ENCODE assay signal across 17 cellular contexts in the genomic region with DNA sequence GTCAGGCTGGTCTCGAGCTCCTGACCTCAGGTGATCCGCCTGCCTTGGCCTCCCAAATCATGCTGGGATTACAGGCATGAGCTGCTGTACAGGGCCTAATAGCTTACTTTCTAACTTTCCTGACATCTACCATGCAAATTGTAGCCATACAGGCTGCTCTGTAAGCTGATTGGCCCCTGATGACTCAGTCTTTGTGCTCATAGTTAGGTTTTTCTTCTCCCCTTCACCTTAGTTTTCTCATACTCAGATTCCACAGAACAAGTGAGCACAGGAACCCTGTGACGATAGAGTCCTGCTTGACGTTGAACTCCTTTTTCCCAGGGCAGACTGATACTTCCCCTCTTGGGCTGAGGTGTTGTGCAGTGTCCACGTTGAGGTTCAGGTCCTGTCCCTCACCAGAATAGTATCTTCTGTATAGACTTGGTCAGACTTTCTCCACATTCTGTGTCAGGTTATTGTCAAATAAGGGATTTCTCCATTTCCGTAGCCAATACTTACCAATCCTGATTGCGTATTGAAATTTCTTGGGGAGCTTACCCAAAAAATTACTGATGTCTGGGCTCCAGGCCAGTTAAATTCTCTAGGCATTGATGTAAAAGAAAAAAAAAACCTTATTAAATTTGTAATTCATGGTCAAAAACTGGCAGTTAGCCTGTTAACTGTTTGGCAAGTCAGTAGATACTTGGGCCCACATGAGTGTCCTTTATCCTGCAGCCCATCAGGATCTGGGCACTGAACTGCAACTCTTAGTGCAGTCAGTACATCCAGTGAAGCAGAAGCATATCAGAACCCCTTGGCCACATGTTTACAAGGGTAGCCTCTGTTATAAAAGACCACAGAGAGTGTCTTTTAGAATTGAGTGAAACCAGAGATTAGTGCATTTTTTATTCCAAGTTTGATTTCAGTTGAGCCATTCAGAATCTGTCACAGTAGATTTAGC.
A peak's percentile ranks its signal among the peaks of the same experiment; 100 is the strongest.
DNase-seq lines count a peak whose midpoint lies in the region; ATAC-seq, FAIRE-seq and TF ChIP-seq lines count a peak whose summit lies in the region.
"Had no signal": no experiment of that assay in that cellular context is flagged by ENCODE, and none has a peak within 500 bp of the region (broad histone marks: within the 10 kb centered on the region; RNA-seq: fewer than 3 reads in every experiment).

No MANE protein-coding gene starts in this region.

- peaks cover 33 to 50% of the 10 kb centered on the region in 2 experiments for H3K36me3 ChIP-seq in HEK293 (ENCODE audit: control insufficient read depth in 2 of 2, insufficient read depth in 1 of 2, low read length in 2 of 2)
- H3K36me3 ChIP-seq in Peyer's patch: peaks cover 0 to 56% (median 0%) of the 10 kb centered on the region in 3 donors

- no peak for TF ChIP-seq CTCF in CD4-positive, alpha-beta T cell (IDR thresholded peaks at IDR 0.05)
- TF ChIP-seq CTCF in HEK293 (tag by site-specific recombination; IDR thresholded peaks at IDR 0.05): no peak
- no peak for TF ChIP-seq CTCF in endothelial cell (IDR thresholded peaks at IDR 0.05; ENCODE audit: unreplicated experiment)
- TF ChIP-seq CTCF in Peyer's patch (IDR thresholded peaks at IDR 0.05): no peak
- no peak for TF ChIP-seq CTCF in GM10266 (IDR thresholded peaks at IDR 0.05; ENCODE audit: control insufficient read depth, insufficient read depth, low read depth, missing control alignments)
- TF ChIP-seq CTCF in D721Med (IDR thresholded peaks at IDR 0.05; ENCODE audit: insufficient read depth, missing control alignments): no peak

- H3K4me1 Mint-ChIP-seq in CD4-positive, alpha-beta T cell (ENCODE audit: low read depth): peaks cover 33% of the 10 kb centered on the region
- H3K4me1 Mint-ChIP-seq in endothelial cell (ENCODE audit: unreplicated experiment) (peaks cover 6% of the 10 kb centered on the region), memory B cell (no peaks in the 10 kb centered on the region)

- no peak for TF ChIP-seq POLR2A in Peyer's patch (IDR thresholded peaks at IDR 0.05)

- no peaks in the 10 kb centered on the region for H3K27me3 Mint-ChIP-seq in CD4-positive, alpha-beta T cell
- H3K27me3 Mint-ChIP-seq in endothelial cell (ENCODE audit: unreplicated experiment): peaks cover 2% of the 10 kb centered on the region
- no peaks in the 10 kb centered on the region for H3K27me3 Mint-ChIP-seq in memory B cell
- H3K27me3 Mint-ChIP-seq: activated CD8-positive, alpha-beta memory T cell treated with anti-CD3 and anti-CD28 coated beads, Interleukin-2, amount 10 ng/mL, durations not matched to agents 7 days and 5 days had no signal

- CTCF ChIA-PET in CD4-positive, alpha-beta T cell (lab: Charles Lee): no interaction called here
- CTCF ChIA-PET in HEK293 (lab: Yijun Ruan, JAX): interaction anchor here (1.0 kb wide), 1 partner anchor 27 kb away, joined by 4 read pairs; no protein-coding TSS in a partner anchor

- H3K4me3 ChIP-seq in HEK293 (ENCODE audit: low read depth, low read length) (no peak overlapping the region), Peyer's patch (no peak overlapping the region)
- H3K4me3 ChIP-seq: BLaER1 treated with 17β-estradiol and CSF1 and Interleukin-3, amounts not matched to agents 10 nM and 100 nM; lung had no signal

- H3K9me3 ChIP-seq in CD4-positive, alpha-beta T cell (ENCODE audit: control insufficient read depth, low read length): no peaks in the 10 kb centered on the region
- H3K9me3 ChIP-seq in HEK293 (ENCODE audit: control insufficient read depth, insufficient read depth, low read depth, low read length) (no peaks in the 10 kb centered on the region), Peyer's patch (no peaks in the 10 kb centered on the region)
- H3K9me3 ChIP-seq: BLaER1 treated with 17β-estradiol and CSF1 and Interleukin-3, amounts not matched to agents 10 nM and 100 nM had no signal

- FAIRE-seq in D721Med (lab: Jason Lieb, UNC): no peak
- FAIRE-seq: HTR-8/SVneo had no signal

- DNase-seq in CD4-positive, alpha-beta T cell: no peak
- DNase-seq in endothelial cell (ENCODE audit: low spot score) (no peak), memory B cell (ENCODE audit: low spot score in 2 of 2) (no peak), Peyer's patch (no peak), GM10266 (ENCODE audit: extremely low spot score) (no peak), D721Med (ENCODE audit: insufficient read length, low spot score) (no peak)
- DNase-seq: activated CD8-positive, alpha-beta memory T cell treated with anti-CD3 and anti-CD28 coated beads, Interleukin-2, amount 10 ng/mL, durations not matched to agents 7 days and 5 days; activated naive CD4-positive, alpha-beta T cell treated with anti-CD3 and anti-CD28 coated beads for 36 hours; effector CD4-positive, alpha-beta T cell; GOT3; NCI-H1694; NCI-H526 had no signal

- H3K36me3 Mint-ChIP-seq in CD4-positive, alpha-beta T cell (ENCODE audit: low read depth): peaks cover 80% of the 10 kb centered on the region
- H3K36me3 Mint-ChIP-seq in endothelial cell (ENCODE audit: low read depth, unreplicated experiment) (peaks cover 25% of the 10 kb centered on the region), memory B cell (peaks cover 22% of the 10 kb centered on the region)

- H3K4me1 ChIP-seq in HEK293 (ENCODE audit: control insufficient read depth, insufficient read depth, low read length) (no peaks in the 10 kb centered on the region), Peyer's patch (no peaks in the 10 kb centered on the region)
- H3K4me1 ChIP-seq: BLaER1 treated with 17β-estradiol and CSF1 and Interleukin-3, amounts not matched to agents 10 nM and 100 nM had no signal

- H3K27ac ChIP-seq in CD4-positive, alpha-beta T cell (ENCODE audit: low read depth, low read length): no peak overlapping the region
- H3K27ac ChIP-seq in HEK293 (ENCODE audit: extremely low read depth, low read depth, low read length) (no peak overlapping the region; the same call in 1 of the 2 replicates), Peyer's patch (no peak overlapping the region)
- H3K27ac ChIP-seq: BLaER1 treated with 17β-estradiol and CSF1 and Interleukin-3, amounts not matched to agents 10 nM and 100 nM had no signal

- H3K27me3 ChIP-seq in CD4-positive, alpha-beta T cell (ENCODE audit: control insufficient read depth, insufficient read depth, low read length): no peaks in the 10 kb centered on the region
- no peaks in the 10 kb centered on the region for H3K27me3 ChIP-seq in Peyer's patch
- H3K27me3 ChIP-seq: BLaER1 treated with 17β-estradiol and CSF1 and Interleukin-3, amounts not matched to agents 10 nM and 100 nM had no signal

- no peak overlapping the region for H3K4me3 Mint-ChIP-seq in CD4-positive, alpha-beta T cell
- H3K4me3 Mint-ChIP-seq in endothelial cell (ENCODE audit: unreplicated experiment): peak overlapping the region; percentile 54
- no peak overlapping the region for H3K4me3 Mint-ChIP-seq in memory B cell
- H3K4me3 Mint-ChIP-seq: activated CD8-positive, alpha-beta memory T cell treated with anti-CD3 and anti-CD28 coated beads, Interleukin-2, amount 10 ng/mL, durations not matched to agents 7 days and 5 days; activated naive CD4-positive, alpha-beta T cell treated with anti-CD3 and anti-CD28 coated beads for 36 hours; neural crest cell had no signal

- no peak for ATAC-seq in CD4-positive, alpha-beta T cell (ENCODE audit: poor library complexity)
- ATAC-seq in memory B cell (ENCODE audit: low read depth): no peak
- ATAC-seq: activated CD8-positive, alpha-beta memory T cell treated with anti-CD3 and anti-CD28 coated beads, Interleukin-2, amount 10 ng/mL, durations not matched to agents 7 days and 5 days had no signal

- peak overlapping the region; percentile 49 for H3K27ac Mint-ChIP-seq in CD4-positive, alpha-beta T cell
- peak overlapping the region; percentile 15 for H3K27ac Mint-ChIP-seq in endothelial cell (ENCODE audit: unreplicated experiment)
- peak overlapping the region; percentile 28 for H3K27ac Mint-ChIP-seq in memory B cell
- H3K27ac Mint-ChIP-seq: activated naive CD4-positive, alpha-beta T cell treated with anti-CD3 and anti-CD28 coated beads for 36 hours had no signal

- POLR2A ChIA-PET in CD4-positive, alpha-beta T cell (lab: Charles Lee): no interaction called here
- POLR2A ChIA-PET in HEK293 (lab: Yijun Ruan, JAX): no interaction called here

- intact Hi-C loops in CD4-positive, alpha-beta T cell (cut with DNase I, micrococcal nuclease): no loop called here

- no peaks in the 10 kb centered on the region for H3K9me3 Mint-ChIP-seq in CD4-positive, alpha-beta T cell
- H3K9me3 Mint-ChIP-seq in endothelial cell (ENCODE audit: unreplicated experiment) (no peaks in the 10 kb centered on the region), memory B cell (no peaks in the 10 kb centered on the region)
- H3K9me3 Mint-ChIP-seq: activated naive CD4-positive, alpha-beta T cell treated with anti-CD3 and anti-CD28 coated beads for 36 hours; neural crest cell had no signal

TF ChIP-seq in HEK293, 187 proteins besides CTCF, POLR2A, EP300 and RAD21:
- TF ChIP-seq ZNF394 (tag by site-specific recombination; IDR thresholded peaks at IDR 0.05; ENCODE audit: borderline replicate concordance) (no peak), ZNF121 (tag by site-specific recombination; IDR thresholded peaks at IDR 0.05) (no peak), ZNF324 (tag by site-specific recombination; IDR thresholded peaks at IDR 0.05) (no peak), TRIM28 (IDR thresholded peaks at IDR 0.05; ENCODE audit: borderline replicate concordance, low read length) (no peak), ZNF10 (tag by site-specific recombination; IDR thresholded peaks at IDR 0.05) (peak; percentile 74; the same call in 1 of the 2 replicates), AEBP2 (tag by site-specific recombination; IDR thresholded peaks at IDR 0.05; ENCODE audit: borderline replicate concordance) (no peak)
- TF ChIP-seq, protein P1, sequence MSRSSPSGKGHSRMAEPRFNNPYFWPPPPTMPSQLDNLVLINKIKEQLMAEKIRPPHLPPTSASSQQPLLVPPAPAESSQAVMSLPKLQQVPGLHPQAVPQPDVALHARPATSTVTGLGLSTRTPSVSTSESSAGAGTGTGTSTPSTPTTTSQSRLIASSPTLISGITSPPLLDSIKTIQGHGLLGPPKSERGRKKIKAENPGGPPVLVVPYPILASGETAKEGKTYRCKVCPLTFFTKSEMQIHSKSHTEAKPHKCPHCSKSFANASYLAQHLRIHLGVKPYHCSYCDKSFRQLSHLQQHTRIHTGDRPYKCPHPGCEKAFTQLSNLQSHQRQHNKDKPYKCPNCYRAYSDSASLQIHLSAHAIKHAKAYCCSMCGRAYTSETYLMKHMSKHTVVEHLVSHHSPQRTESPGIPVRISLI (tag by site-specific recombination; IDR thresholded peaks at IDR 0.05): no peak
